ENCODE assay signal across 26 cellular contexts in genomic region chr3:17908399-17909191, GRCh38.
DNase-seq lines count a peak whose midpoint lies in the region; ATAC-seq and TF ChIP-seq lines count a peak whose summit lies in the region.
"Had no signal": no experiment of that assay in that cellular context is flagged by ENCODE, and none has a peak within 500 bp of the region (broad histone marks: within the 10 kb centered on the region; RNA-seq: fewer than 3 reads in every experiment).

No MANE protein-coding gene starts in this region.

- no peaks in the 10 kb centered on the region for H3K9me3 Mint-ChIP-seq in T-cell
- H3K9me3 Mint-ChIP-seq: CD8-positive, alpha-beta T cell had no signal

- H3K27me3 Mint-ChIP-seq in T-cell: peaks cover 0 to 13% of the 10 kb centered on the region in 2 donors

- ATAC-seq in DND-41 (ENCODE audit: insufficient read depth, low read depth) (no peak), HG03045 (IDR thresholded peaks at IDR 0.05; ENCODE audit: unreplicated experiment) (no peak), T-cell (replicated peaks in 1 of 4) (no peak)
- ATAC-seq: CD8-positive, alpha-beta T cell; HepG2; Panc1; T-helper 17 cell had no signal

- H3K4me3 Mint-ChIP-seq in T-cell: no peak overlapping the region
- H3K4me3 Mint-ChIP-seq: CD8-positive, alpha-beta T cell; T-helper 17 cell had no signal

- peak overlapping the region; percentile 40; the same call in 1 of the 2 replicates for H2AFZ ChIP-seq in DND-41 (ENCODE audit: low read depth, low read length)

- no peaks in the 10 kb centered on the region for H3K36me3 Mint-ChIP-seq in T-cell
- H3K36me3 Mint-ChIP-seq: CD8-positive, alpha-beta T cell had no signal

- no peak overlapping the region for H3K27ac Mint-ChIP-seq in T-cell
- H3K27ac Mint-ChIP-seq: CD8-positive, alpha-beta T cell; T-helper 17 cell had no signal

- peak overlapping the region; percentile 2; the same call in 1 of the 2 replicates for H3K9ac ChIP-seq in DND-41 (ENCODE audit: low read depth, low read length)

- H3K4me3 ChIP-seq in BE2C (ENCODE audit: low read depth, low read length): no peak overlapping the region
- H3K4me3 ChIP-seq in DND-41 (ENCODE audit: low read depth in 1 of 2, low read length in 2 of 2): no peak overlapping the region

- H3K36me3 ChIP-seq in BE2C (no peaks in the 10 kb centered on the region), DND-41 (ENCODE audit: insufficient read depth, low read length) (no peaks in the 10 kb centered on the region), KOPT-K1 (ENCODE audit: insufficient read depth, low read length) (no peaks in the 10 kb centered on the region)

- DNase-seq in BE2C (peak; percentile 7), DND-41 (no peak), astrocyte of the hippocampus (ENCODE audit: low read depth, low spot score) (peak; percentile 15), NCI-H69 (lab: John Stamatoyannopoulos, UW) (no peak), T-cell (no peak)
- no peak for DNase-seq in stimulated activated CD4-positive, alpha-beta T cell treated with anti-CD3 and anti-CD28 coated beads, Interleukin-4, amount 100 ng/mL, for 24 hours
- DNase-seq: CD8-positive, alpha-beta T cell; DMS 273 treated with DMSO at 0.1 percent for 48 hours; DMS79 treated with DMSO at 0.1 percent for 48 hours; HCEC 1CT; Kasumi-1; NCI-H1694 treated with DMSO at 0.1 percent for 48 hours; NCI-H2081 treated with DMSO at 0.1 percent for 48 hours; NCI-H2171; NCI-H226; NCI-H510A; SHP77; SW 1271; T-helper 17 cell; T1000 had no signal

- H3K4me2 ChIP-seq in DND-41 (ENCODE audit: insufficient read depth, low read length): no peak overlapping the region

- no peaks in the 10 kb centered on the region for H3K27me3 ChIP-seq in BE2C
- no peaks in the 10 kb centered on the region for H3K27me3 ChIP-seq in DND-41 (ENCODE audit: insufficient read depth, low read length, poor library complexity)

- no peaks in the 10 kb centered on the region for H3K4me1 Mint-ChIP-seq in T-cell
- H3K4me1 Mint-ChIP-seq: T-helper 17 cell had no signal

- no peaks in the 10 kb centered on the region for H3K4me1 ChIP-seq in BE2C
- peaks cover 97% of the 10 kb centered on the region for H3K4me1 ChIP-seq in DND-41 (ENCODE audit: insufficient read depth, low read length)

- CTCF ChIA-PET in T-cell (lab: Charles Lee): no interaction called here

- H4K20me1 ChIP-seq in DND-41 (ENCODE audit: insufficient read depth, low read length): no peaks in the 10 kb centered on the region

- TF ChIP-seq CTCF in BE2C (IDR thresholded peaks at IDR 0.05; ENCODE audit: low read depth, low read length): no peak
- no peak for TF ChIP-seq CTCF in DND-41 (IDR thresholded peaks at IDR 0.05; ENCODE audit: borderline replicate concordance, extremely low read depth, low read length, poor library complexity, severe bottlenecking)

- no peaks in the 10 kb centered on the region for H3K9me3 ChIP-seq in BE2C
- no peaks in the 10 kb centered on the region for H3K9me3 ChIP-seq in DND-41 (ENCODE audit: insufficient read depth, low read length, severe bottlenecking)
- no peaks in the 10 kb centered on the region for H3K9me3 ChIP-seq in KOPT-K1 (ENCODE audit: insufficient read depth, low read length, poor library complexity, severe bottlenecking)

- POLR2A ChIA-PET in T-cell (lab: Charles Lee): interaction anchor here in 1 of 2 donors (0.6 kb wide), 1 partner anchor 602 kb away, joined by 3 read pairs; no protein-coding TSS in a partner anchor

- H3K79me2 ChIP-seq in DND-41 (ENCODE audit: insufficient read depth, low read length): no peaks in the 10 kb centered on the region

- H3K27ac ChIP-seq in DND-41 (ENCODE audit: low read length): peak overlapping the region; percentile 86
- H3K27ac ChIP-seq in KOPT-K1 (ENCODE audit: low read depth, low read length, poor library complexity, severe bottlenecking): peak overlapping the region; percentile 64
- H3K27ac ChIP-seq: C4-2B, RWPE1 had no signal

Comparison
In these comparisons a context has a peak if more than half of its experiments do, and no peak if none do; other contexts are left out.
1. DNase-seq: peak in BE2C (single experiment) and astrocyte of the hippocampus (single experiment); none in DND-41 (single experiment), NCI-H69 (single experiment), stimulated activated CD4-positive, alpha-beta T cell treated with anti-CD3 and anti-CD28 coated beads, Interleukin-4, amount 100 ng/mL, for 24 hours (single experiment) and T-cell (0 of 34).